In the genomic region with DNA sequence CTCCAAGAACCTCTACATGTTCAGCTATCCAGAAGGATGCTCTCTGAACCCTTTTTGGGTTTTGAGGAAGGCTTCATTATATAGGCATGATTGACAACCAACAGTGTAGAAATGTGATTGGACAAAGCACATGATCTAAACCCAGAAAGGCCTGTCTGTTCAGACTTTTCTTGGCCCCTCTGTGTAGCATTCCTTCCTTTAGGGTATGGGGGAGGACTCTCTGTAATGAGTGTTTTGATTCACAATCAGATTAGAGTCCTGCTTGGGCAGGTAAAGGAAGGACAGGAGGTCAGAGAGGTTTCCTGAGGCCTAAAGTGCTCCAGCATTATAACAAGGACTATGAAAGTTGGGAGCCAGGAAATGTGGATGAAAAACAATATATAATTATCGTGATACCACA, we compare ENCODE assay signal across 1 cellular context.
TF ChIP-seq lines count a peak whose summit lies in the region.

No MANE protein-coding gene starts in this region.

TF ChIP-seq in GM23338, 12 proteins besides CTCF, POLR2A, EP300 and RAD21:
- TF ChIP-seq JUNB (IDR thresholded peaks at IDR 0.05; ENCODE audit: unreplicated experiment) (no peak), NANOG (IDR thresholded peaks at IDR 0.05; ENCODE audit: borderline replicate concordance) (no peak), POLR2AphosphoS5 (IDR thresholded peaks at IDR 0.05; ENCODE audit: low read depth) (peak; percentile 22; the same call in 1 of the 2 replicates), EZH2phosphoT487 (IDR thresholded peaks at IDR 0.05; ENCODE audit: unreplicated experiment) (no peak)
- TF ChIP-seq, protein P1, sequence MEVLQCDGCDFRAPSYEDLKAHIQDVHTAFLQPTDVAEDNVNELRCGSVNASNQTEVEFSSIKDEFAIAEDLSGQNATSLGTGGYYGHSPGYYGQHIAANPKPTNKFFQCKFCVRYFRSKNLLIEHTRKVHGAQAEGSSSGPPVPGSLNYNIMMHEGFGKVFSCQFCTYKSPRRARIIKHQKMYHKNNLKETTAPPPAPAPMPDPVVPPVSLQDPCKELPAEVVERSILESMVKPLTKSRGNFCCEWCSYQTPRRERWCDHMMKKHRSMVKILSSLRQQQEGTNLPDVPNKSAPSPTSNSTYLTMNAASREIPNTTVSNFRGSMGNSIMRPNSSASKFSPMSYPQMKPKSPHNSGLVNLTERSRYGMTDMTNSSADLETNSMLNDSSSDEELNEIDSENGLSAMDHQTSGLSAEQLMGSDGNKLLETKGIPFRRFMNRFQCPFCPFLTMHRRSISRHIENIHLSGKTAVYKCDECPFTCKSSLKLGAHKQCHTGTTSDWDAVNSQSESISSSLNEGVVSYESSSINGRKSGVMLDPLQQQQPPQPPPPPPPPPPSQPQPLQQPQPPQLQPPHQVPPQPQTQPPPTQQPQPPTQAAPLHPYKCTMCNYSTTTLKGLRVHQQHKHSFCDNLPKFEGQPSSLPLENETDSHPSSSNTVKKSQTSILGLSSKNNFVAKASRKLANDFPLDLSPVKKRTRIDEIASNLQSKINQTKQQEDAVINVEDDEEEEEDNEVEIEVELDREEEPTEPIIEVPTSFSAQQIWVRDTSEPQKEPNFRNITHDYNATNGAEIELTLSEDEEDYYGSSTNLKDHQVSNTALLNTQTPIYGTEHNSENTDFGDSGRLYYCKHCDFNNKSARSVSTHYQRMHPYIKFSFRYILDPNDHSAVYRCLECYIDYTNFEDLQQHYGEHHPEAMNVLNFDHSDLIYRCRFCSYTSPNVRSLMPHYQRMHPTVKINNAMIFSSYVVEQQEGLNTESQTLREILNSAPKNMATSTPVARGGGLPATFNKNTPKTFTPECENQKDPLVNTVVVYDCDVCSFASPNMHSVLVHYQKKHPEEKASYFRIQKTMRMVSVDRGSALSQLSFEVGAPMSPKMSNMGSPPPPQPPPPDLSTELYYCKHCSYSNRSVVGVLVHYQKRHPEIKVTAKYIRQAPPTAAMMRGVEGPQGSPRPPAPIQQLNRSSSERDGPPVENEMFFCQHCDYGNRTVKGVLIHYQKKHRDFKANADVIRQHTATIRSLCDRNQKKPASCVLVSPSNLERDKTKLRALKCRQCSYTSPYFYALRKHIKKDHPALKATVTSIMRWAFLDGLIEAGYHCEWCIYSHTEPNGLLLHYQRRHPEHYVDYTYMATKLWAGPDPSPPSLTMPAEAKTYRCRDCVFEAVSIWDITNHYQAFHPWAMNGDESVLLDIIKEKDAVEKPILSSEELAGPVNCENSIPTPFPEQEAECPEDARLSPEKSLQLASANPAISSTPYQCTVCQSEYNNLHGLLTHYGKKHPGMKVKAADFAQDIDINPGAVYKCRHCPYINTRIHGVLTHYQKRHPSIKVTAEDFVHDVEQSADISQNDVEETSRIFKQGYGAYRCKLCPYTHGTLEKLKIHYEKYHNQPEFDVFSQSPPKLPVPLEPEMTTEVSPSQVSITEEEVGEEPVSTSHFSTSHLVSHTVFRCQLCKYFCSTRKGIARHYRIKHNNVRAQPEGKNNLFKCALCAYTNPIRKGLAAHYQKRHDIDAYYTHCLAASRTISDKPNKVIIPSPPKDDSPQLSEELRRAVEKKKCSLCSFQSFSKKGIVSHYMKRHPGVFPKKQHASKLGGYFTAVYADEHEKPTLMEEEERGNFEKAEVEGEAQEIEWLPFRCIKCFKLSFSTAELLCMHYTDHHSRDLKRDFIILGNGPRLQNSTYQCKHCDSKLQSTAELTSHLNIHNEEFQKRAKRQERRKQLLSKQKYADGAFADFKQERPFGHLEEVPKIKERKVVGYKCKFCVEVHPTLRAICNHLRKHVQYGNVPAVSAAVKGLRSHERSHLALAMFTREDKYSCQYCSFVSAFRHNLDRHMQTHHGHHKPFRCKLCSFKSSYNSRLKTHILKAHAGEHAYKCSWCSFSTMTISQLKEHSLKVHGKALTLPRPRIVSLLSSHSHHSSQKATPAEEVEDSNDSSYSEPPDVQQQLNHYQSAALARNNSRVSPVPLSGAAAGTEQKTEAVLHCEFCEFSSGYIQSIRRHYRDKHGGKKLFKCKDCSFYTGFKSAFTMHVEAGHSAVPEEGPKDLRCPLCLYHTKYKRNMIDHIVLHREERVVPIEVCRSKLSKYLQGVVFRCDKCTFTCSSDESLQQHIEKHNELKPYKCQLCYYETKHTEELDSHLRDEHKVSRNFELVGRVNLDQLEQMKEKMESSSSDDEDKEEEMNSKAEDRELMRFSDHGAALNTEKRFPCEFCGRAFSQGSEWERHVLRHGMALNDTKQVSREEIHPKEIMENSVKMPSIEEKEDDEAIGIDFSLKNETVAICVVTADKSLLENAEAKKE (CRISPR knock-in tag; IDR thresholded peaks at IDR 0.05), result no peak
TF ChIP-seq in GM23338: peak in this region for 1.
